ENCODE assay signal across 1 cellular context in the genomic region with DNA sequence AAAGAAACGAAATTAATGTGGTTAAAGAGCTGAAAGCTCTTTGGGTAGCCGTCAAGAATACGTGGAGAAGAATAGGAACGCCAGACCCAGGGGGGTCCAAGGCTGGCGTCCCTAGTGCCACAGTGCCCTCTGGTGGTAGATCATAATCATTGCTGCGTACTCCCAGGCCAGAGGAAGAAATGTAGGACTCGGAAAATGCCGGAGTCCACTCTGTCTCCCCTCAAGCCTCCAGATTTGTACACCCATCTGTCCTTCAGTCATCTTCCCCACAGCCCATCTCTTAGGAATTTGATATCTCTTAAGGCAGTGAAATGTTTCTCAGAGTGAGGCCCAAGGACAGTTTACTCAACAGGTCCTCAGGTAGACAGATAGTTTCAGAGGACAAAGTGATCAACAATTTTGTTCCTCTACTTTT.
TF ChIP-seq lines count a peak whose summit lies in the region.

No MANE protein-coding gene starts in this region.

TF ChIP-seq in HCT116, 20 proteins besides CTCF, POLR2A, EP300 and RAD21 (continued from another document):
- TF ChIP-seq ZNF274 (IDR thresholded peaks at IDR 0.05; ENCODE audit: low read depth, low read length) = no peak
- no peak for TF ChIP-seq CEBPB (IDR thresholded peaks at IDR 0.05; ENCODE audit: low read depth)
- TF ChIP-seq POLR2AphosphoS5 (IDR thresholded peaks at IDR 0.05; ENCODE audit: low read depth, low read length) = no peak
- no peak for TF ChIP-seq FOSL1 (IDR thresholded peaks at IDR 0.05; ENCODE audit: low read depth)
- no peak for TF ChIP-seq CBX3 (IDR thresholded peaks at IDR 0.05; ENCODE audit: low read depth)
- TF ChIP-seq, protein P1, sequence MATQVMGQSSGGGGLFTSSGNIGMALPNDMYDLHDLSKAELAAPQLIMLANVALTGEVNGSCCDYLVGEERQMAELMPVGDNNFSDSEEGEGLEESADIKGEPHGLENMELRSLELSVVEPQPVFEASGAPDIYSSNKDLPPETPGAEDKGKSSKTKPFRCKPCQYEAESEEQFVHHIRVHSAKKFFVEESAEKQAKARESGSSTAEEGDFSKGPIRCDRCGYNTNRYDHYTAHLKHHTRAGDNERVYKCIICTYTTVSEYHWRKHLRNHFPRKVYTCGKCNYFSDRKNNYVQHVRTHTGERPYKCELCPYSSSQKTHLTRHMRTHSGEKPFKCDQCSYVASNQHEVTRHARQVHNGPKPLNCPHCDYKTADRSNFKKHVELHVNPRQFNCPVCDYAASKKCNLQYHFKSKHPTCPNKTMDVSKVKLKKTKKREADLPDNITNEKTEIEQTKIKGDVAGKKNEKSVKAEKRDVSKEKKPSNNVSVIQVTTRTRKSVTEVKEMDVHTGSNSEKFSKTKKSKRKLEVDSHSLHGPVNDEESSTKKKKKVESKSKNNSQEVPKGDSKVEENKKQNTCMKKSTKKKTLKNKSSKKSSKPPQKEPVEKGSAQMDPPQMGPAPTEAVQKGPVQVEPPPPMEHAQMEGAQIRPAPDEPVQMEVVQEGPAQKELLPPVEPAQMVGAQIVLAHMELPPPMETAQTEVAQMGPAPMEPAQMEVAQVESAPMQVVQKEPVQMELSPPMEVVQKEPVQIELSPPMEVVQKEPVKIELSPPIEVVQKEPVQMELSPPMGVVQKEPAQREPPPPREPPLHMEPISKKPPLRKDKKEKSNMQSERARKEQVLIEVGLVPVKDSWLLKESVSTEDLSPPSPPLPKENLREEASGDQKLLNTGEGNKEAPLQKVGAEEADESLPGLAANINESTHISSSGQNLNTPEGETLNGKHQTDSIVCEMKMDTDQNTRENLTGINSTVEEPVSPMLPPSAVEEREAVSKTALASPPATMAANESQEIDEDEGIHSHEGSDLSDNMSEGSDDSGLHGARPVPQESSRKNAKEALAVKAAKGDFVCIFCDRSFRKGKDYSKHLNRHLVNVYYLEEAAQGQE (IDR thresholded peaks at IDR 0.05; ENCODE audit: low read depth) = no peak
- TF ChIP-seq TCF7L2 (IDR thresholded peaks at IDR 0.05; ENCODE audit: borderline replicate concordance, extremely low read depth, insufficient read depth, insufficient read length) = no peak
- TF ChIP-seq JUND (IDR thresholded peaks at IDR 0.05) = no peak
